8 cellular contexts compared by ENCODE assay signal in the genomic region with DNA sequence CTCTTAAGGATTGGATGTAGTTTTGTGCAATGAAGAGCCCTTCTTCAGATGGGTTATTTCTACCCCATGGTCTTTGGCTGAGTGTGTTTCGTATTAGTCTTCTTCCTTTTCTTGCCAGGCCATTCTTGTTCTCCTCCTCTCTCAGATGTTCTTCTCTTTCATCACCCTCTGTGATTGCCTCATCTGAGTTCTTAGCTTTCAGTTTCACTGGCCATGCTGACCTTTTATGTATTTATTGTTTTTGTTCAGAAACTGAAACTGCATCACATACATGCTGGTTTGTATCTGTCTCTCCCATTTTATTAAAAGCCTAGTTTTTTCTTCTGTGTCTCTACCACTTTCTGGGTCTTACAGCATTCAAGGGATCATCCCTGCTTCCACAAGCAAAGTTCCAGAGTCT. TPM values are rescaled to one million over a fixed set of nuclear protein-coding genes. Genes with fewer than 3 reads are reported as not detected.
DNase-seq lines count a peak whose midpoint lies in the region; ATAC-seq, FAIRE-seq and TF ChIP-seq lines count a peak whose summit lies in the region.

No MANE protein-coding gene starts in this region.

- DNase-seq in Calu3 (no peak), K562 (ENCODE audit: extremely low read depth in 1 of 4, low spot score in 3 of 4) (no peak), myocyte (ENCODE audit: low read depth) (peak; percentile 47), Ammon's horn (ENCODE audit: low spot score) (no peak), NCI-H510A treated with DMSO at 0.1 percent for 48 hours (lab: John Stamatoyannopoulos, UW) (no peak)
- no peak for DNase-seq in effector CD8-positive, alpha-beta T cell (lab: John Stamatoyannopoulos, UW)

- TF ChIP-seq CTCF in Calu3 (IDR thresholded peaks at IDR 0.05; ENCODE audit: unreplicated experiment) (no peak), K562 (IDR thresholded peaks at IDR 0.05 in 2 of 3, conservative IDR thresholded peaks at IDR 0.05 in 1 of 3; ENCODE audit: insufficient read depth in 2 of 3, low read depth in 1 of 3, low read length in 3 of 3) (no peak)

- POLR2A ChIA-PET in K562 (lab: Yijun Ruan, JAX): no interaction called here

- H3K4me3 Mint-ChIP-seq in Calu3 (ENCODE audit: low read depth, unreplicated experiment): no peak overlapping the region

- no peak overlapping the region for H2AFZ ChIP-seq in K562 (ENCODE audit: low read depth, low read length)

- no peak overlapping the region for H3K4me3 ChIP-seq in K562

- no peak overlapping the region for H3K4me2 ChIP-seq in K562 (ENCODE audit: insufficient read depth, low read length)

- peak overlapping the region; percentile 26 for H3K27ac Mint-ChIP-seq in Calu3 (ENCODE audit: unreplicated experiment)

- TF ChIP-seq RAD21 in K562 (CRISPR knock-in tag; conservative IDR thresholded peaks at IDR 0.05 in 1 of 2, IDR thresholded peaks at IDR 0.05 in 1 of 2): no peak

- H3K27ac ChIP-seq in K562 (ENCODE audit: extremely low read depth, low read depth, low read length): no peak overlapping the region

- FAIRE-seq in K562 (lab: Jason Lieb, UNC): no peak

- ATAC-seq in GM19468 (IDR thresholded peaks at IDR 0.05; ENCODE audit: extremely low read depth, unreplicated experiment) (peak; percentile 77), HG03558 (IDR thresholded peaks at IDR 0.05; ENCODE audit: extremely low read depth, unreplicated experiment) (peak; percentile 64), K562 (no peak)

- H3K27me3 Mint-ChIP-seq in Calu3 (ENCODE audit: unreplicated experiment): no peaks in the 10 kb centered on the region

- TF ChIP-seq POLR2A in K562 (conservative IDR thresholded peaks at IDR 0.05): no peak

- no peaks in the 10 kb centered on the region for H3K9me3 ChIP-seq in K562 (replicated peaks; ENCODE audit: control insufficient read depth, insufficient read depth, low read depth, low read length)

- intact Hi-C loops in Calu3 (cut with micrococcal nuclease; ENCODE audit: unreplicated experiment): no loop called here
- intact Hi-C loops in K562 (cut with micrococcal nuclease): no loop called here

- in situ Hi-C loops in K562 (cut with MboI): no loop called here

- H3K9ac ChIP-seq in K562 (ENCODE audit: insufficient read depth in 1 of 2, low read depth in 2 of 2, low read length in 2 of 2): no peak overlapping the region

- peaks cover 40% of the 10 kb centered on the region for H3K79me2 ChIP-seq in K562 (ENCODE audit: control insufficient read depth, insufficient read depth, low read length)

- no peak for TF ChIP-seq EP300 in K562 (IDR thresholded peaks at IDR 0.05; ENCODE audit: low read length)

- H3K36me3 ChIP-seq in K562 (ENCODE audit: control insufficient read depth, insufficient read depth, low read length): no peaks in the 10 kb centered on the region

- H3K36me3 Mint-ChIP-seq in Calu3 (ENCODE audit: insufficient read depth, unreplicated experiment): no peaks in the 10 kb centered on the region

- H3K27me3 ChIP-seq in K562 (ENCODE audit: control insufficient read depth in 2 of 2, insufficient read depth in 2 of 2, low read length in 2 of 2): no peaks in the 10 kb centered on the region

- peaks cover 1% of the 10 kb centered on the region for H3K9me1 ChIP-seq in K562 (ENCODE audit: control insufficient read depth, insufficient read depth, low read length)

- BruUV-seq in Calu3 (replicated peaks; lab: Mats Ljungman, UMichigan) (no TSS peak), K562 (replicated peaks; lab: Mats Ljungman, UMichigan) (no TSS peak)

- CTCF ChIA-PET in Calu3 (lab: Charles Lee): no interaction called here
- CTCF ChIA-PET in K562 (lab: Yijun Ruan, JAX; ENCODE audit: low intra/inter-chr PET ratio): no interaction called here

- peaks cover 0 to 37% of the 10 kb centered on the region in 2 experiments; a peak in 4 of 5 replicates for H3K4me1 ChIP-seq in K562 (replicated peaks in 1 of 2; ENCODE audit: control insufficient read depth in 2 of 2, insufficient read depth in 2 of 2, low read length in 2 of 2)

- no CpG with 5 or more reads among the region's 1 CpG for WGBS in K562 (ENCODE audit: insufficient coverage, low coverage, missing lambda C conversion rate)

- peaks cover 13% of the 10 kb centered on the region for H3K4me1 Mint-ChIP-seq in Calu3 (ENCODE audit: low read depth, unreplicated experiment)

- no peaks in the 10 kb centered on the region for H3K9me3 Mint-ChIP-seq in Calu3 (ENCODE audit: low read depth, unreplicated experiment)

- no peaks in the 10 kb centered on the region; the same call in none of the 2 replicates for H4K20me1 ChIP-seq in K562 (replicated peaks; ENCODE audit: control insufficient read depth, insufficient read depth, low read length)

TF ChIP-seq in K562, 482 proteins besides CTCF, POLR2A, EP300 and RAD21 (continues in another document):
- TF ChIP-seq HDAC3 (IDR thresholded peaks at IDR 0.05; ENCODE audit: borderline replicate concordance, partially characterized antibody): no peak
- TF ChIP-seq, protein P1, sequence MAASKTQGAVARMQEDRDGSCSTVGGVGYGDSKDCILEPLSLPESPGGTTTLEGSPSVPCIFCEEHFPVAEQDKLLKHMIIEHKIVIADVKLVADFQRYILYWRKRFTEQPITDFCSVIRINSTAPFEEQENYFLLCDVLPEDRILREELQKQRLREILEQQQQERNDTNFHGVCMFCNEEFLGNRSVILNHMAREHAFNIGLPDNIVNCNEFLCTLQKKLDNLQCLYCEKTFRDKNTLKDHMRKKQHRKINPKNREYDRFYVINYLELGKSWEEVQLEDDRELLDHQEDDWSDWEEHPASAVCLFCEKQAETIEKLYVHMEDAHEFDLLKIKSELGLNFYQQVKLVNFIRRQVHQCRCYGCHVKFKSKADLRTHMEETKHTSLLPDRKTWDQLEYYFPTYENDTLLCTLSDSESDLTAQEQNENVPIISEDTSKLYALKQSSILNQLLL (CRISPR knock-in tag; IDR thresholded peaks at IDR 0.05; ENCODE audit: borderline replicate concordance): no peak
- TF ChIP-seq TRIM24 (IDR thresholded peaks at IDR 0.05): peak; percentile 57 to 75; a peak in 2 of 4 replicates
- TF ChIP-seq KAT2B (IDR thresholded peaks at IDR 0.05; ENCODE audit: low read depth, low read length): no peak

RNA-seq across cellular contexts. Expression of a gene that starts 21.7 kb away (rescaled TPM):
- 19.5 and 20.6 TPM in 2 replicates for total RNA-seq in Calu3 (2022)
- total RNA-seq in K562 (2011; cell fraction: chromatin; rRNA removed; ENCODE audit: low replicate concordance): 8.4 and 24.4 TPM in 2 replicates
- 5.3 and 6.6 TPM in 2 replicates for total RNA-seq in K562 (2011; cell fraction: nucleolus; rRNA removed)
- total RNA-seq in K562 (2011; cell fraction: nucleoplasm; rRNA removed): 19.5 and 45.4 TPM in 2 replicates
- total RNA-seq in K562 (2014; rRNA removed): 10.9 and 19.9 TPM in 2 replicates
- 27.0 and 30.1 TPM in 2 replicates for total RNA-seq in K562 (2014; rRNA removed; fragmentation: Illumina TruSeq; extraction: Trizol)
- total RNA-seq in K562 (2015; rRNA removed; fragmentation: Illumina TruSeq; extraction: Trizol): 22.7 and 26.4 TPM in 2 replicates
- 20.3 and 20.8 TPM in 2 replicates for total RNA-seq in K562 (2021)
- polyA plus RNA-seq in K562 (2011; rRNA removed): 30.2 and 35.5 TPM in 2 replicates
- polyA plus RNA-seq in K562 (2011; cell fraction: cytosol; rRNA removed): 17.8 and 34.1 TPM in 2 replicates
- polyA plus RNA-seq in K562 (2011; cell fraction: nucleus; rRNA removed): 12.1 and 18.7 TPM in 2 replicates
- 19.1 and 24.3 TPM in 2 replicates for polyA plus RNA-seq in K562 (2012)
- polyA plus RNA-seq in K562 (2014; fragmentation: Illumina TruSeq; extraction: Trizol): 32.9 and 40.0 TPM in 2 replicates
- polyA plus RNA-seq in K562 (2014; fragmentation: Nextera tagmentation; extraction: Ambion mirVana): 10 to 100 TPM; 11.7 TPM
- 18.3 and 26.5 TPM in 2 replicates for polyA plus RNA-seq in K562 (2014; rRNA removed)
- 41.2 and 46.4 TPM in 2 replicates for polyA minus RNA-seq in K562 (2011; rRNA and poly(A)+ RNA removed)
- polyA minus RNA-seq in K562 (2011; cell fraction: cytosol; rRNA and poly(A)+ RNA removed): 11.7 and 15.4 TPM in 2 replicates
- polyA minus RNA-seq in K562 (2011; cell fraction: nucleus; rRNA and poly(A)+ RNA removed): 19.0 and 33.8 TPM in 2 replicates
- 28.9 and 33.5 TPM in 2 replicates for total RNA-seq in myocyte
- polyA plus RNA-seq in myocyte (2012): 12.6 TPM
